Comparison of ENCODE assay signal across 8 cellular contexts in the genomic region with DNA sequence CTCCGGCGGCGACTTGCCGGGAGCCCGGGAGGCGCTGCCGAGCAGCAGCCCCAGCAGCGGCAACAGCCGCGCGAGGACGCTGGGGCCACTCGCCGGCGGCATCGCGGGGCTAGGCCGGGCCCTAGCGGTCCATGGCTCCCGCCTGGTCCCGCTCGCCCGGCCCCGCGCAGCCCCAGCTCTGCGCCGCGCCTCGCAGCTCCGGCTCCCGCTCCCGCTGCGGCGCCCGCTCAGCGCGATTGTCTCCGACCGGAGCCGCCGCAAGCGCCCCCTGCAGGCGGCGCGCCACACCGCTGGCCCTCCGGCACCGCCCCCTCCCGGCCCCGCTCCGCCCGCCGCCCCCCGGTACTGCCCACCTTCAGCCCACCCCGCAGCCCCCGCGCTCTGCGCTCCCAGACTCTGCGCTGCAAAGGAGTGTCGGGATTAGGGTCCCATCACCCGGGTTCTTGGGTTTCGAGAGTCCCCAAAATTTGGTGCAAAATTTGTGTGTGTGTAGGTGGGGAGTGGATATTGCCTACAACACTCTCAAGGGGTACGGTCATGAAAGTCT. TPM values are rescaled to one million over a fixed set of nuclear protein-coding genes. Genes with fewer than 3 reads are reported as not detected.
DNase-seq lines count a peak whose midpoint lies in the region; ATAC-seq, FAIRE-seq and TF ChIP-seq lines count a peak whose summit lies in the region.

A gene (minus strand): TSS at position 241 of the 547 bp plus-strand sequence. CDS start 139 bp downstream, at position 102.

- H3K9me3 ChIP-seq in SK-N-SH (no peaks in the 10 kb centered on the region), cardiac muscle cell (ENCODE audit: low read depth) (no peaks in the 10 kb centered on the region), parathyroid adenoma (ENCODE audit: control insufficient read depth, low read length) (no peaks in the 10 kb centered on the region), aorta (ENCODE audit: control insufficient read depth, low read length) (no peaks in the 10 kb centered on the region)

- H3K27ac ChIP-seq in SK-N-SH (ENCODE audit: low read depth in 2 of 2, low read length in 1 of 2): peak within 1 kb of the TSS in 1 of 2 experiments; percentile 76; a peak in 2 of 4 replicates
- H3K27ac ChIP-seq in cardiac muscle cell: no peak within 1 kb of the TSS
- peak within 1 kb of the TSS; percentile 93 for H3K27ac ChIP-seq in parathyroid adenoma
- H3K27ac ChIP-seq in aorta (ENCODE audit: low read depth in 1 of 2, low read length in 2 of 2): no peak within 1 kb of the TSS

- H3K79me2 ChIP-seq in SK-N-SH (ENCODE audit: insufficient read depth) (peaks cover 7% of the 10 kb centered on the region; the same call in 1 of the 2 replicates), parathyroid adenoma (peaks cover 9% of the 10 kb centered on the region)

- H3K4me3 Mint-ChIP-seq in IgD-negative memory B cell: peak within 1 kb of the TSS; percentile 71 to 89 (median 84)
- peak within 1 kb of the TSS; percentile 62 for H3K4me3 Mint-ChIP-seq in activated naive CD8-positive, alpha-beta T cell treated with anti-CD3 and anti-CD28 coated beads for 36 hours

- intact Hi-C loops in aorta (cut with DNase I): no loop called here

- peak; percentile 59 for TF ChIP-seq CTCF in SK-N-SH (IDR thresholded peaks at IDR 0.05)
- TF ChIP-seq CTCF in cardiac muscle cell (IDR thresholded peaks at IDR 0.05; ENCODE audit: low read depth, low read length): peak; percentile 24
- TF ChIP-seq CTCF in parathyroid adenoma (IDR thresholded peaks at IDR 0.05): peak; percentile 62

- H3K36me3 ChIP-seq in SK-N-SH (replicated peaks in 1 of 2; ENCODE audit: control insufficient read depth in 1 of 2, insufficient read depth in 2 of 2, low read length in 1 of 2): peaks cover 0 to 2% of the 10 kb centered on the region in 2 experiments
- no peaks in the 10 kb centered on the region for H3K36me3 ChIP-seq in cardiac muscle cell
- H3K36me3 ChIP-seq in parathyroid adenoma (ENCODE audit: control insufficient read depth, insufficient read depth, low read length): no peaks in the 10 kb centered on the region
- no peaks in the 10 kb centered on the region for H3K36me3 ChIP-seq in aorta (ENCODE audit: control insufficient read depth in 1 of 2, insufficient read depth in 2 of 2, low read length in 1 of 2)

- CTCF ChIA-PET in SK-N-SH (lab: Yijun Ruan, JAX): interaction anchor here (0.6 to 7.6 kb wide), 21 partner anchors 8 to 523 kb away, joined by 3 to 85 read pairs (median 3); a partner anchor contains a TSS

- peaks cover 5 to 7% (median 5%) of the 10 kb centered on the region in 3 donors for H3K4me1 Mint-ChIP-seq in IgD-negative memory B cell
- peaks cover 4% of the 10 kb centered on the region for H3K4me1 Mint-ChIP-seq in activated naive CD8-positive, alpha-beta T cell treated with anti-CD3 and anti-CD28 coated beads for 36 hours

- H2AFZ ChIP-seq in SK-N-SH (ENCODE audit: low read depth): peak within 1 kb of the TSS; percentile 97
- H2AFZ ChIP-seq in parathyroid adenoma: peak within 1 kb of the TSS; percentile 88

- FAIRE-seq in GM12892 (lab: Jason Lieb, UNC): peak; percentile 89

- H3F3A ChIP-seq in SK-N-SH (replicated peaks; ENCODE audit: insufficient read depth): peaks cover 3% of the 10 kb centered on the region

- peaks cover 4% of the 10 kb centered on the region for H3K36me3 Mint-ChIP-seq in IgD-negative memory B cell
- no peaks in the 10 kb centered on the region for H3K36me3 Mint-ChIP-seq in activated naive CD8-positive, alpha-beta T cell treated with anti-CD3 and anti-CD28 coated beads for 36 hours

- DNase-seq in GM12892 (ENCODE audit: insufficient read length) (peak; percentile 88), SK-N-SH (peak; percentile 97), cardiac muscle cell (ENCODE audit: low read depth in 1 of 2, low spot score in 1 of 2) (peak; percentile 67 to 88), aorta (peak; percentile 68 to 89)
- peak; percentile 83 for DNase-seq in activated naive CD8-positive, alpha-beta T cell treated with anti-CD3 and anti-CD28 coated beads for 36 hours

- peaks cover 11% of the 10 kb centered on the region; the same call in 1 of the 2 replicates for H4K20me1 ChIP-seq in SK-N-SH (ENCODE audit: insufficient read depth)

- H3K4me2 ChIP-seq in SK-N-SH: peak within 1 kb of the TSS; percentile 94
- peak within 1 kb of the TSS; percentile 78 for H3K4me2 ChIP-seq in parathyroid adenoma (ENCODE audit: low read length)

- TF ChIP-seq POLR2A in GM12892 (IDR thresholded peaks at IDR 0.05; ENCODE audit: low read depth, low read length): peak; percentile 17; the same call in 1 of the 2 replicates

- WGBS in SK-N-SH (ENCODE audit: low lambda C conversion rate): 4% methylated on average over 9 of the region's 63 CpGs
- 1% methylated on average over 45 to 63 of the region's 63 CpGs for WGBS in aorta, 2 donors

- ATAC-seq in aorta (ENCODE audit: low FRiP score) (peak; percentile 87), HG03521 (IDR thresholded peaks at IDR 0.05; ENCODE audit: unreplicated experiment) (no peak)

- POLR2A ChIA-PET in SK-N-SH (lab: Yijun Ruan, JAX): interaction anchor here (1.5 to 2.6 kb wide), 2 partner anchors 12 to 19 kb away, joined by 7 to 11 read pairs; a partner anchor contains a TSS

- TF ChIP-seq RAD21 in SK-N-SH (IDR thresholded peaks at IDR 0.05; ENCODE audit: low read length): peak; percentile 14; the same call in 1 of the 2 replicates

- no peak for TF ChIP-seq EP300 in SK-N-SH (IDR thresholded peaks at IDR 0.05; ENCODE audit: borderline replicate concordance in 1 of 2, low read depth in 1 of 2, low read length in 1 of 2)

- H3K9ac ChIP-seq in SK-N-SH (peak within 1 kb of the TSS; percentile 85), parathyroid adenoma (peak within 1 kb of the TSS; percentile 47)

- H3K9me3 Mint-ChIP-seq in IgD-negative memory B cell: no peaks in the 10 kb centered on the region
- no peaks in the 10 kb centered on the region for H3K9me3 Mint-ChIP-seq in activated naive CD8-positive, alpha-beta T cell treated with anti-CD3 and anti-CD28 coated beads for 36 hours

- peak within 1 kb of the TSS in 1 of 3 donors; percentile 81 for H3K27ac Mint-ChIP-seq in IgD-negative memory B cell
- no peak within 1 kb of the TSS for H3K27ac Mint-ChIP-seq in activated naive CD8-positive, alpha-beta T cell treated with anti-CD3 and anti-CD28 coated beads for 36 hours

- H3K27me3 ChIP-seq in SK-N-SH (ENCODE audit: insufficient read depth) (no peaks in the 10 kb centered on the region; the same call in 1 of the 2 replicates), cardiac muscle cell (peaks cover 21% of the 10 kb centered on the region), parathyroid adenoma (ENCODE audit: control insufficient read depth, insufficient read depth, low read length) (no peaks in the 10 kb centered on the region), aorta (ENCODE audit: control insufficient read depth in 1 of 2, insufficient read depth in 2 of 2, low read length in 1 of 2) (no peaks in the 10 kb centered on the region)

- H3K4me1 ChIP-seq in SK-N-SH (ENCODE audit: control insufficient read depth in 1 of 2, insufficient read depth in 2 of 2, low read depth in 1 of 2, low read length in 1 of 2): peaks cover 3 to 22% of the 10 kb centered on the region in 2 experiments; a peak in 1 of 4 replicates
- H3K4me1 ChIP-seq in cardiac muscle cell (ENCODE audit: low read depth): peaks cover 30% of the 10 kb centered on the region
- H3K4me1 ChIP-seq in parathyroid adenoma: peaks cover 45% of the 10 kb centered on the region
- H3K4me1 ChIP-seq in aorta (ENCODE audit: control insufficient read depth in 1 of 2, insufficient read depth in 2 of 2, low read length in 2 of 2): no peaks in the 10 kb centered on the region

- H3K27me3 Mint-ChIP-seq in IgD-negative memory B cell: peaks cover 28% of the 10 kb centered on the region
- peaks cover 39% of the 10 kb centered on the region for H3K27me3 Mint-ChIP-seq in activated naive CD8-positive, alpha-beta T cell treated with anti-CD3 and anti-CD28 coated beads for 36 hours

- H3K4me3 ChIP-seq in SK-N-SH (ENCODE audit: low read depth in 2 of 2, low read length in 1 of 2): peak within 1 kb of the TSS; percentile 80 to 89
- H3K4me3 ChIP-seq in cardiac muscle cell: peak within 1 kb of the TSS; percentile 84
- peak within 1 kb of the TSS; percentile 70 for H3K4me3 ChIP-seq in parathyroid adenoma (ENCODE audit: low read depth, low read length)
- H3K4me3 ChIP-seq in aorta (ENCODE audit: low read length in 2 of 2): peak within 1 kb of the TSS; percentile 36 to 57

- no peaks in the 10 kb centered on the region for H3K9me2 ChIP-seq in SK-N-SH

TF ChIP-seq in SK-N-SH, 30 proteins besides CTCF, POLR2A, EP300 and RAD21 (continues in another document):
- TF ChIP-seq, protein P1, sequence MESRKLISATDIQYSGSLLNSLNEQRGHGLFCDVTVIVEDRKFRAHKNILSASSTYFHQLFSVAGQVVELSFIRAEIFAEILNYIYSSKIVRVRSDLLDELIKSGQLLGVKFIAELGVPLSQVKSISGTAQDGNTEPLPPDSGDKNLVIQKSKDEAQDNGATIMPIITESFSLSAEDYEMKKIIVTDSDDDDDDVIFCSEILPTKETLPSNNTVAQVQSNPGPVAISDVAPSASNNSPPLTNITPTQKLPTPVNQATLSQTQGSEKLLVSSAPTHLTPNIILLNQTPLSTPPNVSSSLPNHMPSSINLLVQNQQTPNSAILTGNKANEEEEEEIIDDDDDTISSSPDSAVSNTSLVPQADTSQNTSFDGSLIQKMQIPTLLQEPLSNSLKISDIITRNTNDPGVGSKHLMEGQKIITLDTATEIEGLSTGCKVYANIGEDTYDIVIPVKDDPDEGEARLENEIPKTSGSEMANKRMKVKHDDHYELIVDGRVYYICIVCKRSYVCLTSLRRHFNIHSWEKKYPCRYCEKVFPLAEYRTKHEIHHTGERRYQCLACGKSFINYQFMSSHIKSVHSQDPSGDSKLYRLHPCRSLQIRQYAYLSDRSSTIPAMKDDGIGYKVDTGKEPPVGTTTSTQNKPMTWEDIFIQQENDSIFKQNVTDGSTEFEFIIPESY (IDR thresholded peaks at IDR 0.05; ENCODE audit: borderline replicate concordance, low read depth): no peak
- TF ChIP-seq RFX5 (IDR thresholded peaks at IDR 0.05; ENCODE audit: low read length) (no peak), RCOR1 (IDR thresholded peaks at IDR 0.05; ENCODE audit: low read length) (no peak)

RNA-seq across cellular contexts. Expression of the gene that starts here (rescaled TPM):
- polyA plus RNA-seq in GM12892 (2012; ENCODE audit: missing spikeins): 0.78 TPM
- polyA plus RNA-seq in IgD-negative memory B cell (0.06 TPM), SK-N-SH (2012; rRNA removed) (4.8 and 4.9 TPM in 2 replicates), cardiac muscle cell (38.6 and 43.2 TPM in 2 replicates), aorta (under 1 TPM in 1 of 2 donors, not detected in 1; 0.05 TPM)
- 1.8 and 3.6 TPM in 2 replicates for polyA plus RNA-seq in SK-N-SH (2012; cell fraction: cytosol; rRNA removed)
- 4.0 and 4.5 TPM in 2 replicates for polyA plus RNA-seq in SK-N-SH (2012; cell fraction: nucleus; rRNA removed)
- under 1 TPM; 0.14 to 0.19 TPM for total RNA-seq in activated naive CD8-positive, alpha-beta T cell treated with anti-CD3 and anti-CD28 coated beads for 36 hours
- total RNA-seq in cardiac muscle cell (45.1 and 49.5 TPM in 2 replicates), aorta (1 to 10 TPM in 1 of 2 donors, under 1 TPM in 1; 0.45 to 2.0 TPM)

Comparison
In these comparisons a context has a peak if more than half of its experiments do, and no peak if none do; other contexts are left out.
1. RNA of the gene that starts here (total RNA-seq): 45.1 to 49.5 TPM in cardiac muscle cell; 0.45 to 2.0 TPM in aorta and 0.14 to 0.19 TPM in activated naive CD8-positive, alpha-beta T cell treated with anti-CD3 and anti-CD28 coated beads for 36 hours; every median in the first group is over 10 times any median in the second.
2. Peak in DNase-seq in activated naive CD8-positive, alpha-beta T cell treated with anti-CD3 and anti-CD28 coated beads for 36 hours; RNA of the gene not detected or under 1 TPM.
3. Peak in every context shown above with its lines, with median percentiles within 50 percentile points of each other: DNase-seq, H3K4me3 ChIP-seq and CTCF ChIP-seq.